8 cellular contexts compared by ENCODE assay signal in the genomic region with DNA sequence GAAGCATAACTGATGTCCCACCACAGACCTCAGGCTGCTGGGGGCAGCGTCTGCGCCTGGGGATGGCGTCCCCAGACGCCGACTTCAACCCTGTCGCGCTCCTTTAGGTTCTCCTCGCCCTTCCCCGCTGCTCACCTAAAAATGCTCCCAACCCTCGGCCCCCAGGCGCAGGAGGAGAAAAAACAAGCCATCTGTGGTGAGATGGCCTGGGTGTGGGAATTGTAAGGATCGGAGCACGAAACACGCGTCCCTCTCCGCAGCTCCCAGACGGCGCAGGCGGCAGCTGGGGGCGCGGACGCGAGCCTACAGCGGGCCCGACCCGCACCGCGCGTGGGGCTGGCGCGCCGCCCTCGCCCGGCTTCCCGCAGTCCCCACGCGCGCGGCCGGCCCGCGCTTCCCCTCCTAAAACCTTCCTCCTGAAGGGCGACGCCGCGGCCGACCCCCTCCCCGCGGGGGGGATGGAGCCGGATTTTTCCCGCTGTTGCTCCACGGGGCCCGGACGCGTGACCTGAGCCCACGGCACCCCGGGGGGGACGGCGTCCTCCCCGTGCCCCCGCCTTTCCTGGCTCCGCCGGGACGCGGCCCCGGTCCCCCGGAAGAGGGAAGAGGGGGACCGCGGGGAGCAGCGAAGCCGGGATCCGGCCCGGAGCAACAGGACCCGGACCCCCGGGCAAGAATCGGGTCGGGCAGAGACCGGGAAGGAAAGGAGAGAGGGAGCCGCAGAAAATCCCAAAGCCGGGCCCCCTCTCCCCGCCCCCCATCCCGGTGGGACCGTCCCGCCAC. TPM values are rescaled to one million over a fixed set of nuclear protein-coding genes. Genes with fewer than 3 reads are reported as not detected.
DNase-seq lines count a peak whose midpoint lies in the region; ATAC-seq and TF ChIP-seq lines count a peak whose summit lies in the region.

No MANE protein-coding gene starts in this region.

- CTCF ChIA-PET in activated B cell treated with CpG ODN at 0.5 μM for 24 hours (lab: Charles Lee), result interaction anchor here (0.7 kb wide), 1 partner anchor 178 kb away, joined by 3 read pairs; no protein-coding TSS in a partner anchor

- intact Hi-C loops in activated B cell treated with CpG ODN at 0.5 μM for 24 hours (cut with micrococcal nuclease), result loop anchor here (1.0 to 10.0 kb wide), 16 partner anchors 16 to 1750 kb away; partner anchors contain the start of genes AKAP7, MED23, RPS12 and STX7

- peak overlapping the region; percentile 89 for H3K4me3 Mint-ChIP-seq in activated B cell treated with CpG ODN at 0.5 μM for 24 hours

- peaks cover 4% of the 10 kb centered on the region for H3K9me3 Mint-ChIP-seq in activated B cell treated with CpG ODN at 0.5 μM for 24 hours

- H3K4me1 ChIP-seq in ectodermal cell (ENCODE audit: control insufficient read depth, insufficient read depth, low read length), result peaks cover 7% of the 10 kb centered on the region

- H3K27ac ChIP-seq in ectodermal cell (ENCODE audit: insufficient read depth, low read depth, low read length, poor library complexity, severe bottlenecking) (peak overlapping the region; percentile 40), temporal lobe (ENCODE audit: low read depth, low read length) (peak overlapping the region; percentile 61)

- peaks cover 37% of the 10 kb centered on the region for H3K4me1 Mint-ChIP-seq in activated B cell treated with CpG ODN at 0.5 μM for 24 hours

- peak overlapping the region; percentile 85 for H3K4me3 ChIP-seq in ectodermal cell (ENCODE audit: insufficient read depth, low read depth, low read length)

- H3K36me3 Mint-ChIP-seq in activated B cell treated with CpG ODN at 0.5 μM for 24 hours (ENCODE audit: low read depth), result peaks cover 2% of the 10 kb centered on the region

- H3K27ac Mint-ChIP-seq in activated B cell treated with CpG ODN at 0.5 μM for 24 hours, result peak overlapping the region; percentile 69

- H3K27me3 Mint-ChIP-seq in activated B cell treated with CpG ODN at 0.5 μM for 24 hours, result no peaks in the 10 kb centered on the region

- no peaks in the 10 kb centered on the region for H3K9me3 ChIP-seq in ectodermal cell (ENCODE audit: control insufficient read depth, low read length)

- no peaks in the 10 kb centered on the region for H3K36me3 ChIP-seq in ectodermal cell (ENCODE audit: control insufficient read depth, insufficient read depth, low read length)

- no peaks in the 10 kb centered on the region for H3K27me3 ChIP-seq in ectodermal cell (ENCODE audit: control insufficient read depth, insufficient read depth, low read length, poor library complexity, severe bottlenecking)

- WGBS in ectodermal cell, 2 experiments, result 0 to 1% methylated on average over 84 of the region's 84 CpGs

- no peak for TF ChIP-seq CTCF in activated B cell treated with CpG ODN at 0.5 μM for 24 hours (IDR thresholded peaks at IDR 0.05)

- DNase-seq in DMS53 (lab: John Stamatoyannopoulos, UW), result peak; percentile 47
- DNase-seq in DMS53 treated with DMSO at 0.1 percent for 48 hours (lab: John Stamatoyannopoulos, UW; ENCODE audit: unreplicated experiment), result no peak
- DNase-seq in activated B cell treated with CpG ODN at 0.5 μM for 24 hours, result peak; percentile 40
- peak; percentile 27 to 42 for DNase-seq in lung microvascular endothelial cell (ENCODE audit: low read depth in 2 of 2)

- POLR2A ChIA-PET in activated B cell treated with CpG ODN at 0.5 μM for 24 hours (lab: Charles Lee), result interaction anchor here (1.1 kb wide), 1 partner anchor 565 kb away, joined by 3 read pairs; the partner anchor contains the start of gene MED23

- ATAC-seq in HG03135 (IDR thresholded peaks at IDR 0.05; ENCODE audit: unreplicated experiment) (peak; percentile 26), activated B cell treated with CpG ODN at 0.5 μM for 24 hours (ENCODE audit: low read depth) (peak; percentile 27), GM19324 (IDR thresholded peaks at IDR 0.05; ENCODE audit: low FRiP score, unreplicated experiment) (no peak)

RNA-seq across cellular contexts. Expression of gene EPB41L2, which starts 0.6 kb away (rescaled TPM):
- 62.7 and 62.8 TPM in 2 replicates for total RNA-seq in activated B cell treated with CpG ODN at 0.5 μM for 24 hours
- 74.7 TPM for polyA plus RNA-seq in ectodermal cell (2013, experiment 1 of 4)
- polyA plus RNA-seq in ectodermal cell (2013, experiment 2 of 4), result 70.6 TPM
- 62.0 TPM for polyA plus RNA-seq in ectodermal cell (2013, experiment 3 of 4)
- 67.4 TPM for polyA plus RNA-seq in ectodermal cell (2013, experiment 4 of 4)
- total RNA-seq in lung microvascular endothelial cell, result 78.5 and 130 TPM in 2 replicates
- 50.6 TPM for total RNA-seq in temporal lobe
